22 cellular contexts compared by ENCODE assay signal in genomic region chr7:93337047-93337446, GRCh38.
DNase-seq lines count a peak whose midpoint lies in the region; ATAC-seq and TF ChIP-seq lines count a peak whose summit lies in the region.
"Had no signal": no experiment of that assay in that cellular context is flagged by ENCODE, and none has a peak within 500 bp of the region (broad histone marks: within the 10 kb centered on the region; RNA-seq: fewer than 3 reads in every experiment).

No MANE protein-coding gene starts in this region.

- H3K36me3 Mint-ChIP-seq in WTC11: peaks cover 17% of the 10 kb centered on the region

- peaks cover 11% of the 10 kb centered on the region for H3K9me3 ChIP-seq in HUES64 (ENCODE audit: insufficient read depth, low read depth, low read length)
- no peaks in the 10 kb centered on the region for H3K9me3 ChIP-seq in iPS DF 6.9 (ENCODE audit: control insufficient read depth, insufficient read depth, low read length)
- H3K9me3 ChIP-seq in spleen: no peaks in the 10 kb centered on the region
- H3K9me3 ChIP-seq: SJCRH30 had no signal

- H3K4me1 Mint-ChIP-seq in WTC11: peaks cover 25% of the 10 kb centered on the region
- H3K4me1 Mint-ChIP-seq: B cell had no signal

- ATAC-seq in WTC11 (peak; percentile 85), GM21723 (IDR thresholded peaks at IDR 0.05; ENCODE audit: unreplicated experiment) (no peak)
- ATAC-seq: PC-3 had no signal

- H3K27ac ChIP-seq in HUES64 (ENCODE audit: low read depth, low read length): peak overlapping the region; percentile 75
- no peak overlapping the region for H3K27ac ChIP-seq in iPS DF 6.9 (ENCODE audit: low read length)
- H3K27ac ChIP-seq in spleen: no peak overlapping the region
- H3K27ac ChIP-seq: SJCRH30 had no signal

- CTCF ChIA-PET in WTC11 (lab: Charles Lee): interaction anchor here (0.6 to 1.4 kb wide), 4 partner anchors 37 to 890 kb away, joined by 3 to 9 read pairs (median 5); no protein-coding TSS in a partner anchor

- H3K36me3 ChIP-seq in HUES64 (ENCODE audit: insufficient read depth, low read length) (peaks cover 17% of the 10 kb centered on the region), iPS DF 6.9 (ENCODE audit: control insufficient read depth, insufficient read depth, low read length) (no peaks in the 10 kb centered on the region), spleen (peaks cover 0 to 76% (median 25%) of the 10 kb centered on the region in 6 donors)

- POLR2A ChIA-PET in WTC11 (lab: Charles Lee): no interaction called here

- H3K4me1 ChIP-seq in HUES64 (ENCODE audit: insufficient read depth, low read length): peaks cover 34% of the 10 kb centered on the region
- H3K4me1 ChIP-seq in iPS DF 6.9 (ENCODE audit: control insufficient read depth, insufficient read depth, low read length): no peaks in the 10 kb centered on the region
- H3K4me1 ChIP-seq in spleen: no peaks in the 10 kb centered on the region
- H3K4me1 ChIP-seq: SJCRH30 had no signal

- no peak for DNase-seq in WTC11 (ENCODE audit: low spot score)
- DNase-seq in iPS DF 6.9 (ENCODE audit: low read depth, low spot score): peak; percentile 9
- DNase-seq in GM03348 (ENCODE audit: low spot score): no peak
- DNase-seq in COR-L47 (lab: John Stamatoyannopoulos, UW): no peak
- no peak for DNase-seq in spleen
- DNase-seq: Calu3; CD4-positive, CD25-positive, alpha-beta regulatory T cell; DMS79; GOT3; HFFc6; Kasumi-1; NCI-H1105 treated with DMSO at 0.1 percent for 48 hours; NCI-H1694 treated with DMSO at 0.1 percent for 48 hours; NCI-H2107; NCI-H446 treated with DMSO at 0.1 percent for 48 hours; NCI-H748 treated with DMSO at 0.1 percent for 48 hours; PC-3; SJCRH30 had no signal

- H3K4me3 ChIP-seq in HUES64 (ENCODE audit: low read length): no peak overlapping the region
- H3K4me3 ChIP-seq in iPS DF 6.9 (ENCODE audit: low read length): no peak overlapping the region
- H3K4me3 ChIP-seq in spleen: no peak overlapping the region
- H3K4me3 ChIP-seq: SJCRH30 had no signal

- no peaks in the 10 kb centered on the region for H3K27me3 Mint-ChIP-seq in WTC11 (ENCODE audit: low read depth)
- H3K27me3 Mint-ChIP-seq: B cell; CD4-positive, CD25-positive, alpha-beta regulatory T cell; IgD-negative memory B cell had no signal

- no peak overlapping the region for H3K27ac Mint-ChIP-seq in WTC11
- H3K27ac Mint-ChIP-seq: B cell; CD4-positive, CD25-positive, alpha-beta regulatory T cell; HFFc6; IgD-negative memory B cell had no signal

- H3K4me3 Mint-ChIP-seq in WTC11: no peak overlapping the region
- H3K4me3 Mint-ChIP-seq: B cell; CD4-positive, CD25-positive, alpha-beta regulatory T cell; HFFc6; IgD-negative memory B cell had no signal

- intact Hi-C loops in spleen (cut with DNase I; ENCODE audit: low total_unique reads): no loop called here

- TF ChIP-seq CTCF in WTC11 (IDR thresholded peaks at IDR 0.05): no peak
- no peak for TF ChIP-seq CTCF in spleen (IDR thresholded peaks at IDR 0.05 in 8 of 11, conservative IDR thresholded peaks at IDR 0.05 in 3 of 11)

- H3K9ac ChIP-seq in HUES64 (ENCODE audit: low read depth, low read length): no peak overlapping the region

- H3K9me3 Mint-ChIP-seq in WTC11: peaks cover 13% of the 10 kb centered on the region
- H3K9me3 Mint-ChIP-seq: CD4-positive, CD25-positive, alpha-beta regulatory T cell; IgD-negative memory B cell had no signal

- H3K27me3 ChIP-seq in HUES64 (ENCODE audit: insufficient read depth, low read length) (no peaks in the 10 kb centered on the region), iPS DF 6.9 (ENCODE audit: control insufficient read depth, insufficient read depth, low read length) (no peaks in the 10 kb centered on the region), spleen (replicated peaks in 1 of 7) (no peaks in the 10 kb centered on the region)
- H3K27me3 ChIP-seq: SJCRH30 had no signal

- TF ChIP-seq POLR2A in spleen (IDR thresholded peaks at IDR 0.05): no peak

- WGBS in HUES64: 52% methylated on average over 2 of the region's 2 CpGs
- no CpG with 5 or more reads among the region's 2 CpGs for WGBS in iPS DF 6.9 (ENCODE audit: insufficient coverage, insufficient read length)
- 92 to 99% (median 95%) methylated on average over 2 of the region's 2 CpGs for WGBS in spleen, 5 donors

TF ChIP-seq in WTC11, 78 proteins besides CTCF, POLR2A, EP300 and RAD21 (continues in another document):
- TF ChIP-seq ATF2 (CRISPR knock-in tag; IDR thresholded peaks at IDR 0.05; ENCODE audit: borderline replicate concordance, low read depth) (no peak), ZMAT4 (CRISPR knock-in tag; IDR thresholded peaks at IDR 0.05) (no peak), ZNF423 (CRISPR knock-in tag; IDR thresholded peaks at IDR 0.05) (no peak), IRF2 (CRISPR knock-in tag; IDR thresholded peaks at IDR 0.05; ENCODE audit: borderline replicate concordance, low read depth) (no peak), NFYB (CRISPR knock-in tag; conservative IDR thresholded peaks at IDR 0.05; ENCODE audit: low read depth) (no peak), ZNF671 (CRISPR knock-in tag; IDR thresholded peaks at IDR 0.05) (no peak), JUN (CRISPR knock-in tag; IDR thresholded peaks at IDR 0.05) (no peak), ZSCAN18 (CRISPR knock-in tag; IDR thresholded peaks at IDR 0.05) (no peak), AR (CRISPR knock-in tag; IDR thresholded peaks at IDR 0.05) (no peak), E2F1 (CRISPR knock-in tag; IDR thresholded peaks at IDR 0.05) (no peak), EMX1 (CRISPR knock-in tag; IDR thresholded peaks at IDR 0.05) (no peak), SMAD4 (CRISPR knock-in tag; IDR thresholded peaks at IDR 0.05) (no peak), KAT7 (CRISPR knock-in tag; IDR thresholded peaks at IDR 0.05; ENCODE audit: borderline replicate concordance) (no peak), GRHL2 (CRISPR knock-in tag; IDR thresholded peaks at IDR 0.05; ENCODE audit: insufficient replicate concordance, severe bottlenecking) (no peak), ZNF232 (CRISPR knock-in tag; IDR thresholded peaks at IDR 0.05) (no peak)
